ENCODE assay signal across 14 cellular contexts in the genomic region with DNA sequence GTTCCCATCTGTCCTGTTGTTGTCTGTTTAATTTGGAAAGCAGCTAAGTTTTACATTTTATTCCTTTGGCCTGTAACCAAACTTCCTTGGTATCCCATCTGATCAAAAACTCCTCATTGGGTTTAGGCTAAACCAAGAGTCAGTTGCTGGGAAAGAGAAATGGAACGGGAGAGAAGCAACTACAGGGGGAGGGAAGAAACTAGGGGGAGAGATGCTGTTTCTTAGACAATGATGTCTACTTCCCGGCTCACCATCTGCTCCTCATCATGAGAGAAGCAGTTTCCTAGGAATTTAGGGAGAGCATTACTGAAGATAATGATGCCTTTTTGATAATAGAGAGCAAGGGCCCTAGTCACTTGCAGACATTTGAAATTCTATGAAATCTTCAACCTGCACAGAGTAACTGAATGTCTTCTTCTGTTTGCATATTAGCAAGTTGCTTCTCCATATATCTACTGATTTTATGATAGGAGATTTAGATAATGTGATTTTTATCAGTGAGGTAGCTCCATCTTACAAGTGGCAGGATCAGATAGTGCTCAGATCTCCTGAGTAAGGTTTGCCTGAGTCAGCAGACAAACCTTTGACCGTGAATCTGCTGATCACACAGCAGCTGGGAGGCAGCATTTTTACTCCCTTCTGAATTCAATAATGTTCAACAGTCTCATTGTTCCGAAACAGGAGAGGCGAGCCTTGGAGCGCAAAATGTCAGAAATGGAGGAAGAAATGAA.
A peak's percentile ranks its signal among the peaks of the same experiment; 100 is the strongest.
DNase-seq lines count a peak whose midpoint lies in the region; ATAC-seq and TF ChIP-seq lines count a peak whose summit lies in the region.
"Had no signal": no experiment of that assay in that cellular context is flagged by ENCODE, and none has a peak within 500 bp of the region (broad histone marks: within the 10 kb centered on the region; RNA-seq: fewer than 3 reads in every experiment).

No MANE protein-coding gene starts in this region.

- no peak for TF ChIP-seq CTCF in GM20000 (IDR thresholded peaks at IDR 0.05; ENCODE audit: extremely low read depth, missing control alignments)
- no peak for TF ChIP-seq CTCF in WTC11 (IDR thresholded peaks at IDR 0.05)

- H3K4me3 Mint-ChIP-seq in WTC11 = no peak overlapping the region
- H3K4me3 Mint-ChIP-seq: activated T-helper 1 cell treated with anti-CD3 and anti-CD28 coated beads, Interleukin-12 subunit alpha, Interleukin-12 subunit beta, Interleukin-2, Interleukin-4 antibody, amounts not matched to agents 30 ng/mL and 10 ng/mL and 1 ng/mL, durations not matched to agents 14 hours and 24 hours and 36 hours had no signal

- H3K9ac ChIP-seq in rectal smooth muscle tissue (ENCODE audit: low read length) = no peak overlapping the region

- peak overlapping the region; percentile 81 for H3K27ac Mint-ChIP-seq in WTC11
- H3K27ac Mint-ChIP-seq: activated T-helper 1 cell treated with anti-CD3 and anti-CD28 coated beads, Interleukin-12 subunit alpha, Interleukin-12 subunit beta, Interleukin-2, Interleukin-4 antibody, amounts not matched to agents 30 ng/mL and 10 ng/mL and 1 ng/mL, durations not matched to agents 14 hours and 24 hours and 36 hours had no signal

- H3K4me3 ChIP-seq in rectal smooth muscle tissue (ENCODE audit: low read length) = no peak overlapping the region
- H3K4me3 ChIP-seq: ovary, SK-N-MC, upper lobe of left lung had no signal

- no peak for ATAC-seq in WTC11
- ATAC-seq in GM18873 (IDR thresholded peaks at IDR 0.05; ENCODE audit: low FRiP score, unreplicated experiment) = no peak
- no peak for ATAC-seq in HG02970 (IDR thresholded peaks at IDR 0.05; ENCODE audit: low FRiP score, unreplicated experiment)

- H3K4me1 Mint-ChIP-seq in WTC11 = peaks cover 47% of the 10 kb centered on the region

- peaks cover 63% of the 10 kb centered on the region for H3K4me1 ChIP-seq in rectal smooth muscle tissue (ENCODE audit: control insufficient read depth, insufficient read depth, low read length)

- H3K9me3 Mint-ChIP-seq in WTC11 = no peaks in the 10 kb centered on the region
- H3K9me3 Mint-ChIP-seq: activated T-helper 1 cell treated with anti-CD3 and anti-CD28 coated beads, Interleukin-12 subunit alpha, Interleukin-12 subunit beta, Interleukin-2, Interleukin-4 antibody, amounts not matched to agents 30 ng/mL and 10 ng/mL and 1 ng/mL, durations not matched to agents 14 hours and 24 hours and 36 hours had no signal

- DNase-seq in GM20000 (ENCODE audit: low spot score) (peak; percentile 0), WTC11 (ENCODE audit: low spot score) (no peak), iPS-NIHi7 (ENCODE audit: extremely low spot score) (peak; percentile 12), NCI-H146 treated with DMSO at 0.1 percent for 48 hours (lab: John Stamatoyannopoulos, UW; ENCODE audit: unreplicated experiment) (no peak), occipital lobe (lab: John Stamatoyannopoulos, UW) (no peak)
- DNase-seq: DND-41, NCI-H82, ovary, upper lobe of left lung had no signal

- no peaks in the 10 kb centered on the region for H3K27me3 Mint-ChIP-seq in WTC11 (ENCODE audit: low read depth)

- H3K36me3 Mint-ChIP-seq in WTC11 = no peaks in the 10 kb centered on the region

- POLR2A ChIA-PET in WTC11 (lab: Charles Lee) = interaction anchor here (1.2 kb wide), 1 partner anchor 59 kb away, joined by 3 read pairs; no protein-coding TSS in a partner anchor

- peak overlapping the region; percentile 85 for H3K27ac ChIP-seq in rectal smooth muscle tissue (ENCODE audit: low read depth, low read length)
- H3K27ac ChIP-seq: SK-N-MC had no signal

- CTCF ChIA-PET in WTC11 (lab: Charles Lee) = interaction anchor here (0.7 to 3.2 kb wide), 6 partner anchors 13 to 151 kb away, joined by 3 to 11 read pairs (median 6); no protein-coding TSS in a partner anchor

- H3K27me3 ChIP-seq in rectal smooth muscle tissue (ENCODE audit: control insufficient read depth, insufficient read depth, low read length) = no peaks in the 10 kb centered on the region
- H3K27me3 ChIP-seq: ovary, upper lobe of left lung had no signal

- H3K36me3 ChIP-seq in rectal smooth muscle tissue (ENCODE audit: control insufficient read depth, insufficient read depth, low read length) = peaks cover 35% of the 10 kb centered on the region
- H3K36me3 ChIP-seq: ovary had no signal

TF ChIP-seq in WTC11, 78 proteins besides CTCF, POLR2A, EP300 and RAD21:
- TF ChIP-seq ETV6 (CRISPR knock-in tag; IDR thresholded peaks at IDR 0.05) (no peak), EMX1 (CRISPR knock-in tag; IDR thresholded peaks at IDR 0.05) (no peak), KAT7 (CRISPR knock-in tag; IDR thresholded peaks at IDR 0.05; ENCODE audit: borderline replicate concordance) (no peak), TEAD1 (CRISPR knock-in tag; IDR thresholded peaks at IDR 0.05) (no peak), SMAD4 (CRISPR knock-in tag; IDR thresholded peaks at IDR 0.05) (no peak), CREB1 (CRISPR knock-in tag; IDR thresholded peaks at IDR 0.05) (no peak), TEAD4 (CRISPR knock-in tag; IDR thresholded peaks at IDR 0.05) (no peak), RORB (CRISPR knock-in tag; IDR thresholded peaks at IDR 0.05) (no peak), ZNF317 (CRISPR knock-in tag; IDR thresholded peaks at IDR 0.05; ENCODE audit: borderline replicate concordance, low read depth) (no peak), RELA (CRISPR knock-in tag; IDR thresholded peaks at IDR 0.05; ENCODE audit: borderline replicate concordance) (no peak), NR1H2 (CRISPR knock-in tag; IDR thresholded peaks at IDR 0.05) (no peak)
- TF ChIP-seq, protein P1, sequence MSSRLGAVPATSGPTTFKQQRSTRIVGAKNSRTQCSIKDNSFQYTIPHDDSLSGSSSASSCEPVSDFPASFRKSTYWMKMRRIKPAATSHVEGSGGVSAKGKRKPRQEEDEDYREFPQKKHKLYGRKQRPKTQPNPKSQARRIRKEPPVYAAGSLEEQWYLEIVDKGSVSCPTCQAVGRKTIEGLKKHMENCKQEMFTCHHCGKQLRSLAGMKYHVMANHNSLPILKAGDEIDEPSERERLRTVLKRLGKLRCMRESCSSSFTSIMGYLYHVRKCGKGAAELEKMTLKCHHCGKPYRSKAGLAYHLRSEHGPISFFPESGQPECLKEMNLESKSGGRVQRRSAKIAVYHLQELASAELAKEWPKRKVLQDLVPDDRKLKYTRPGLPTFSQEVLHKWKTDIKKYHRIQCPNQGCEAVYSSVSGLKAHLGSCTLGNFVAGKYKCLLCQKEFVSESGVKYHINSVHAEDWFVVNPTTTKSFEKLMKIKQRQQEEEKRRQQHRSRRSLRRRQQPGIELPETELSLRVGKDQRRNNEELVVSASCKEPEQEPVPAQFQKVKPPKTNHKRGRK (CRISPR knock-in tag; IDR thresholded peaks at IDR 0.05; ENCODE audit: borderline replicate concordance) = no peak
- TF ChIP-seq, protein P2, sequence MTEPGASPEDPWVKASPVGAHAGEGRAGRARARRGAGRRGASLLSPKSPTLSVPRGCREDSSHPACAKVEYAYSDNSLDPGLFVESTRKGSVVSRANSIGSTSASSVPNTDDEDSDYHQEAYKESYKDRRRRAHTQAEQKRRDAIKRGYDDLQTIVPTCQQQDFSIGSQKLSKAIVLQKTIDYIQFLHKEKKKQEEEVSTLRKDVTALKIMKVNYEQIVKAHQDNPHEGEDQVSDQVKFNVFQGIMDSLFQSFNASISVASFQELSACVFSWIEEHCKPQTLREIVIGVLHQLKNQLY (CRISPR knock-in tag; IDR thresholded peaks at IDR 0.05) = no peak
- TF ChIP-seq, protein P3, sequence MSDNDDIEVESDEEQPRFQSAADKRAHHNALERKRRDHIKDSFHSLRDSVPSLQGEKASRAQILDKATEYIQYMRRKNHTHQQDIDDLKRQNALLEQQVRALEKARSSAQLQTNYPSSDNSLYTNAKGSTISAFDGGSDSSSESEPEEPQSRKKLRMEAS (CRISPR knock-in tag; IDR thresholded peaks at IDR 0.05) = no peak

Comparison
In these comparisons a context has a peak if more than half of its experiments do, and no peak if none do; other contexts are left out.
1. DNase-seq: peak in GM20000 (single experiment) and iPS-NIHi7 (single experiment); none in WTC11 (single experiment), NCI-H146 treated with DMSO at 0.1 percent for 48 hours (single experiment) and occipital lobe (single experiment).